1 cellular context compared by ENCODE assay signal in genomic region chr13:49792550-49793324, GRCh38.
TF ChIP-seq lines count a peak whose summit lies in the region.

Gene KPNA3, minus strand, starts transcription at chr13:49792682. Its CDS starts 176 bp downstream, at chr13:49792506.

TF ChIP-seq in HepG2, 621 proteins besides CTCF, POLR2A, EP300 and RAD21 (continued from another document and continues in another):
- TF ChIP-seq, protein P1, sequence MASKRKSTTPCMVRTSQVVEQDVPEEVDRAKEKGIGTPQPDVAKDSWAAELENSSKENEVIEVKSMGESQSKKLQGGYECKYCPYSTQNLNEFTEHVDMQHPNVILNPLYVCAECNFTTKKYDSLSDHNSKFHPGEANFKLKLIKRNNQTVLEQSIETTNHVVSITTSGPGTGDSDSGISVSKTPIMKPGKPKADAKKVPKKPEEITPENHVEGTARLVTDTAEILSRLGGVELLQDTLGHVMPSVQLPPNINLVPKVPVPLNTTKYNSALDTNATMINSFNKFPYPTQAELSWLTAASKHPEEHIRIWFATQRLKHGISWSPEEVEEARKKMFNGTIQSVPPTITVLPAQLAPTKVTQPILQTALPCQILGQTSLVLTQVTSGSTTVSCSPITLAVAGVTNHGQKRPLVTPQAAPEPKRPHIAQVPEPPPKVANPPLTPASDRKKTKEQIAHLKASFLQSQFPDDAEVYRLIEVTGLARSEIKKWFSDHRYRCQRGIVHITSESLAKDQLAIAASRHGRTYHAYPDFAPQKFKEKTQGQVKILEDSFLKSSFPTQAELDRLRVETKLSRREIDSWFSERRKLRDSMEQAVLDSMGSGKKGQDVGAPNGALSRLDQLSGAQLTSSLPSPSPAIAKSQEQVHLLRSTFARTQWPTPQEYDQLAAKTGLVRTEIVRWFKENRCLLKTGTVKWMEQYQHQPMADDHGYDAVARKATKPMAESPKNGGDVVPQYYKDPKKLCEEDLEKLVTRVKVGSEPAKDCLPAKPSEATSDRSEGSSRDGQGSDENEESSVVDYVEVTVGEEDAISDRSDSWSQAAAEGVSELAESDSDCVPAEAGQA (IDR thresholded peaks at IDR 0.05; ENCODE audit: low read depth) = no peak
- TF ChIP-seq, protein P1 (CRISPR knock-in tag; IDR thresholded peaks at IDR 0.05; ENCODE audit: borderline replicate concordance) = no peak
- TF ChIP-seq ZNF761 (CRISPR knock-in tag; conservative IDR thresholded peaks at IDR 0.05) = peak; percentile 84; the same call in 1 of the 2 replicates
- TF ChIP-seq ZSCAN9 (CRISPR knock-in tag; IDR thresholded peaks at IDR 0.05; ENCODE audit: borderline replicate concordance) = no peak; the same call in 1 of the 2 replicates
- no peak for TF ChIP-seq ZNF235 (CRISPR knock-in tag; IDR thresholded peaks at IDR 0.05; ENCODE audit: borderline replicate concordance)
- TF ChIP-seq ZFP82 (CRISPR knock-in tag; IDR thresholded peaks at IDR 0.05; ENCODE audit: borderline replicate concordance) = no peak
- peak; percentile 71; the same call in 1 of the 2 replicates for TF ChIP-seq HNRNPL (IDR thresholded peaks at IDR 0.05; ENCODE audit: low read depth, low read length)
- TF ChIP-seq ARNT2 (CRISPR knock-in tag; IDR thresholded peaks at IDR 0.05; ENCODE audit: low read depth) = peak; percentile 71
- TF ChIP-seq ZNF550 (CRISPR knock-in tag; IDR thresholded peaks at IDR 0.05; ENCODE audit: borderline replicate concordance) = no peak
- TF ChIP-seq THAP11 (CRISPR knock-in tag; IDR thresholded peaks at IDR 0.05) = peak; percentile 95
- TF ChIP-seq TBP (CRISPR knock-in tag; IDR thresholded peaks at IDR 0.05) = no peak
- no peak for TF ChIP-seq ZNF282 (IDR thresholded peaks at IDR 0.05; ENCODE audit: partially characterized antibody)
- TF ChIP-seq TMF1 (CRISPR knock-in tag; IDR thresholded peaks at IDR 0.05; ENCODE audit: low read depth) = peak; percentile 41; the same call in 1 of the 2 replicates
- TF ChIP-seq HOXA9 (CRISPR knock-in tag; IDR thresholded peaks at IDR 0.05; ENCODE audit: borderline replicate concordance) = 0 out of 2 replicates have a peak, but pooled peaks have one; percentile 34
- no peak for TF ChIP-seq ZNF7 (CRISPR knock-in tag; IDR thresholded peaks at IDR 0.05)
- TF ChIP-seq MAFK (conservative IDR thresholded peaks at IDR 0.05 in 1 of 2, IDR thresholded peaks at IDR 0.05 in 1 of 2; ENCODE audit: low read length in 2 of 2) = no peak
- no peak for TF ChIP-seq PHF5A (CRISPR knock-in tag; IDR thresholded peaks at IDR 0.05; ENCODE audit: low read depth, unreplicated experiment)
- peak; percentile 81 for TF ChIP-seq NFYB (CRISPR knock-in tag; IDR thresholded peaks at IDR 0.05)
- TF ChIP-seq ZNF768 (CRISPR knock-in tag; IDR thresholded peaks at IDR 0.05) = peak; percentile 74
- no peak for TF ChIP-seq ZNF577 (CRISPR knock-in tag; IDR thresholded peaks at IDR 0.05; ENCODE audit: borderline replicate concordance, low read depth)
- no peak for TF ChIP-seq SMAD1 (CRISPR knock-in tag; IDR thresholded peaks at IDR 0.05; ENCODE audit: borderline replicate concordance, low read depth)
- no peak for TF ChIP-seq XBP1 (CRISPR knock-in tag; IDR thresholded peaks at IDR 0.05)
- TF ChIP-seq TCF7 (IDR thresholded peaks at IDR 0.05; ENCODE audit: low read depth) = no peak
- TF ChIP-seq JDP2 (CRISPR knock-in tag; IDR thresholded peaks at IDR 0.05; ENCODE audit: borderline replicate concordance) = no peak
- no peak for TF ChIP-seq KDM5A (IDR thresholded peaks at IDR 0.05; ENCODE audit: borderline replicate concordance, low read length)
- no peak for TF ChIP-seq PRDM10 (CRISPR knock-in tag; IDR thresholded peaks at IDR 0.05; ENCODE audit: low read depth)
- TF ChIP-seq ZNF432 (CRISPR knock-in tag; IDR thresholded peaks at IDR 0.05; ENCODE audit: borderline replicate concordance) = no peak
- 0 out of 2 replicates have a peak, but pooled peaks have one; percentile 66 for TF ChIP-seq TIGD3 (CRISPR knock-in tag; IDR thresholded peaks at IDR 0.05; ENCODE audit: borderline replicate concordance)
- TF ChIP-seq ZNF510 (CRISPR knock-in tag; IDR thresholded peaks at IDR 0.05; ENCODE audit: low read depth) = no peak; the same call in 1 of the 2 replicates
- no peak for TF ChIP-seq ZNF44 (CRISPR knock-in tag; IDR thresholded peaks at IDR 0.05)
- peak; percentile 80; the same call in 1 of the 2 replicates for TF ChIP-seq KLF11 (CRISPR knock-in tag; IDR thresholded peaks at IDR 0.05)
- no peak for TF ChIP-seq ZNF720 (CRISPR knock-in tag; IDR thresholded peaks at IDR 0.05)
- TF ChIP-seq SSRP1 (CRISPR knock-in tag; IDR thresholded peaks at IDR 0.05) = peak; percentile 73; the same call in 1 of the 2 replicates
- TF ChIP-seq MBNL3 (CRISPR knock-in tag; conservative IDR thresholded peaks at IDR 0.05) = no peak
- TF ChIP-seq ZFP90 (CRISPR knock-in tag; IDR thresholded peaks at IDR 0.05; ENCODE audit: borderline replicate concordance) = no peak; the same call in 1 of the 2 replicates
- no peak for TF ChIP-seq SRSF1 (optimal IDR thresholded peaks at IDR 0.05; ENCODE audit: low read depth, low read length)
- no peak for TF ChIP-seq CHD2 (IDR thresholded peaks at IDR 0.05; ENCODE audit: low read depth, low read length)
- TF ChIP-seq, protein P2, sequence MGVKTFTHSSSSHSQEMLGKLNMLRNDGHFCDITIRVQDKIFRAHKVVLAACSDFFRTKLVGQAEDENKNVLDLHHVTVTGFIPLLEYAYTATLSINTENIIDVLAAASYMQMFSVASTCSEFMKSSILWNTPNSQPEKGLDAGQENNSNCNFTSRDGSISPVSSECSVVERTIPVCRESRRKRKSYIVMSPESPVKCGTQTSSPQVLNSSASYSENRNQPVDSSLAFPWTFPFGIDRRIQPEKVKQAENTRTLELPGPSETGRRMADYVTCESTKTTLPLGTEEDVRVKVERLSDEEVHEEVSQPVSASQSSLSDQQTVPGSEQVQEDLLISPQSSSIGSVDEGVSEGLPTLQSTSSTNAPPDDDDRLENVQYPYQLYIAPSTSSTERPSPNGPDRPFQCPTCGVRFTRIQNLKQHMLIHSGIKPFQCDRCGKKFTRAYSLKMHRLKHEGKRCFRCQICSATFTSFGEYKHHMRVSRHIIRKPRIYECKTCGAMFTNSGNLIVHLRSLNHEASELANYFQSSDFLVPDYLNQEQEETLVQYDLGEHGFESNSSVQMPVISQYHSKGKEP (CRISPR knock-in tag; IDR thresholded peaks at IDR 0.05) = no peak
- 0 out of 2 replicates have a peak, but pooled peaks have one; percentile 41 for TF ChIP-seq ZNF678 (CRISPR knock-in tag; IDR thresholded peaks at IDR 0.05)
- TF ChIP-seq SPEN (CRISPR knock-in tag; IDR thresholded peaks at IDR 0.05; ENCODE audit: low read depth) = peak; percentile 48; the same call in 1 of the 2 replicates
- TF ChIP-seq HOXA7 (CRISPR knock-in tag; IDR thresholded peaks at IDR 0.05) = no peak
- no peak for TF ChIP-seq CBX5 (CRISPR knock-in tag; IDR thresholded peaks at IDR 0.05; ENCODE audit: borderline replicate concordance)
- TF ChIP-seq ZNF564 (CRISPR knock-in tag; IDR thresholded peaks at IDR 0.05) = peak; percentile 83; the same call in 1 of the 2 replicates
- TF ChIP-seq CREB1 (IDR thresholded peaks at IDR 0.05) = no peak
- 0 out of 2 replicates have a peak, but pooled peaks have one; percentile 20 for TF ChIP-seq CREB1 (CRISPR knock-in tag; IDR thresholded peaks at IDR 0.05)
- no peak for TF ChIP-seq ZNF3 (CRISPR knock-in tag; IDR thresholded peaks at IDR 0.05)
- TF ChIP-seq NR0B2 (CRISPR knock-in tag; IDR thresholded peaks at IDR 0.05) = peak; percentile 87; the same call in 1 of the 2 replicates
- TF ChIP-seq THAP9 (CRISPR knock-in tag; IDR thresholded peaks at IDR 0.05; ENCODE audit: borderline replicate concordance) = no peak; the same call in 1 of the 2 replicates
- no peak for TF ChIP-seq IKZF1 (IDR thresholded peaks at IDR 0.05)
- TF ChIP-seq IRF1 (CRISPR knock-in tag; IDR thresholded peaks at IDR 0.05; ENCODE audit: low read depth) = no peak
- TF ChIP-seq ZNF780A (CRISPR knock-in tag; IDR thresholded peaks at IDR 0.05) = no peak
- TF ChIP-seq IKZF5 (CRISPR knock-in tag; IDR thresholded peaks at IDR 0.05) = peak; percentile 33; the same call in 1 of the 2 replicates
